ENCODE assay signal across 1 cellular context in the genomic region with DNA sequence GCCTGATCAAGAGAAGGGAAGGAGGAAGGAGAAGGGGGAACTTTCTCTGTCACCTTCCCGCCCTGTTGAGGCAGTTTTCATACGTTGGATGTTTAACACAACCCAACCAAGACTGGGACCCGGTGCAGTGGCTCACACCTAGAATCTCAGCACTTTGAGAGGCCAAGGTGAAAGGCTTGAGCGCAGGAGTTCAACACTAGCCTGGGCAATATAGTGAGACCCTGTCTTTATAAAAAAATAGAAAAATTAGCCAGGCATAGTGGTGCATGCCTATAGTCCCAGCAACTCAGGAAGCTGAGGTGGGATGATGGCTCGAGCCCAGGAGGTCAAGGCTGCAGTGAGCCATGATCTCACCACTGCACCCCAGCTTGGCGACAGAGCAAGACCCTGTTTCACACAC.
TF ChIP-seq lines count a peak whose summit lies in the region.

No MANE protein-coding gene starts in this region.

TF ChIP-seq in HepG2, 621 proteins besides CTCF, POLR2A, EP300 and RAD21:
- TF ChIP-seq, protein P1, sequence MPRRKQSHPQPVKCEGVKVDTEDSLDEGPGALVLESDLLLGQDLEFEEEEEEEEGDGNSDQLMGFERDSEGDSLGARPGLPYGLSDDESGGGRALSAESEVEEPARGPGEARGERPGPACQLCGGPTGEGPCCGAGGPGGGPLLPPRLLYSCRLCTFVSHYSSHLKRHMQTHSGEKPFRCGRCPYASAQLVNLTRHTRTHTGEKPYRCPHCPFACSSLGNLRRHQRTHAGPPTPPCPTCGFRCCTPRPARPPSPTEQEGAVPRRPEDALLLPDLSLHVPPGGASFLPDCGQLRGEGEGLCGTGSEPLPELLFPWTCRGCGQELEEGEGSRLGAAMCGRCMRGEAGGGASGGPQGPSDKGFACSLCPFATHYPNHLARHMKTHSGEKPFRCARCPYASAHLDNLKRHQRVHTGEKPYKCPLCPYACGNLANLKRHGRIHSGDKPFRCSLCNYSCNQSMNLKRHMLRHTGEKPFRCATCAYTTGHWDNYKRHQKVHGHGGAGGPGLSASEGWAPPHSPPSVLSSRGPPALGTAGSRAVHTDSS (CRISPR knock-in tag; conservative IDR thresholded peaks at IDR 0.05): 0 out of 2 replicates have a peak, but pooled peaks have one; percentile 38
- TF ChIP-seq, protein P2, sequence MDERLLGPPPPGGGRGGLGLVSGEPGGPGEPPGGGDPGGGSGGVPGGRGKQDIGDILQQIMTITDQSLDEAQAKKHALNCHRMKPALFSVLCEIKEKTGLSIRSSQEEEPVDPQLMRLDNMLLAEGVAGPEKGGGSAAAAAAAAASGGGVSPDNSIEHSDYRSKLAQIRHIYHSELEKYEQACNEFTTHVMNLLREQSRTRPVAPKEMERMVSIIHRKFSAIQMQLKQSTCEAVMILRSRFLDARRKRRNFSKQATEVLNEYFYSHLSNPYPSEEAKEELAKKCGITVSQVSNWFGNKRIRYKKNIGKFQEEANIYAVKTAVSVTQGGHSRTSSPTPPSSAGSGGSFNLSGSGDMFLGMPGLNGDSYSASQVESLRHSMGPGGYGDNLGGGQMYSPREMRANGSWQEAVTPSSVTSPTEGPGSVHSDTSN (CRISPR knock-in tag; IDR thresholded peaks at IDR 0.05): 0 out of 2 replicates have a peak, but pooled peaks have one; percentile 7
- TF ChIP-seq ZNF121 (CRISPR knock-in tag; IDR thresholded peaks at IDR 0.05) (peak; percentile 91), ZEB1 (IDR thresholded peaks at IDR 0.05; ENCODE audit: insufficient replicate concordance, low read depth) (no peak)
TF ChIP-seq in HepG2: peak in this region for 3.
